In genomic region chr3:195271116-195271858, GRCh38 we compare ENCODE assay signal across 8 cellular contexts. TPM values are rescaled to one million over a fixed set of nuclear protein-coding genes. Genes with fewer than 3 reads are reported as not detected.
DNase-seq lines count a peak whose midpoint lies in the region; ATAC-seq, FAIRE-seq and TF ChIP-seq lines count a peak whose summit lies in the region.

Gene XXYLT1, minus strand, starts transcription at chr3:195271159. Its CDS starts 101 bp downstream, at chr3:195271058.

- peaks cover 14% of the 10 kb centered on the region for H3K4me1 Mint-ChIP-seq in progenitor cell of endocrine pancreas (ENCODE audit: low read depth)

- FAIRE-seq in GM12892 (lab: Jason Lieb, UNC) = peak; percentile 91

- TF ChIP-seq POLR2A in GM12892 (IDR thresholded peaks at IDR 0.05; ENCODE audit: low read depth, low read length) (no peak), upper lobe of left lung (IDR thresholded peaks at IDR 0.05) (peak in 1 of 4 donors; percentile 2)

- no peaks in the 10 kb centered on the region for H3K27me3 Mint-ChIP-seq in progenitor cell of endocrine pancreas

- H3K27ac Mint-ChIP-seq in progenitor cell of endocrine pancreas = peak within 1 kb of the TSS; percentile 86

- H3K4me3 Mint-ChIP-seq in progenitor cell of endocrine pancreas (ENCODE audit: low read depth) = peak within 1 kb of the TSS; percentile 81

- H3K9me3 Mint-ChIP-seq in progenitor cell of endocrine pancreas (ENCODE audit: low read depth) = no peaks in the 10 kb centered on the region

- 0 to 1% methylated on average over 57 to 62 of the region's 62 CpGs for WGBS in heart right ventricle, 2 donors
- 0 to 1% methylated on average over 16 to 37 of the region's 62 CpGs for WGBS in upper lobe of left lung, 2 donors

- intact Hi-C loops in heart right ventricle (cut with DNase I) = loop anchor here in 9 of 10 donors (1.0 to 5.0 kb wide), 4 partner anchors 171 to 252 kb away; partner anchors contain the start of gene ACAP2 (in 1 of the 9)

- TF ChIP-seq EP300 in upper lobe of left lung (IDR thresholded peaks at IDR 0.05) = no peak

- H3K9me3 ChIP-seq in heart right ventricle = no peaks in the 10 kb centered on the region
- no peaks in the 10 kb centered on the region for H3K9me3 ChIP-seq in upper lobe of left lung

- peaks cover 5% of the 10 kb centered on the region for H3K36me3 Mint-ChIP-seq in progenitor cell of endocrine pancreas (ENCODE audit: insufficient read depth)

- H3K36me3 ChIP-seq in heart right ventricle (peaks cover 0 to 15% (median 0%) of the 10 kb centered on the region in 9 donors), upper lobe of left lung (no peaks in the 10 kb centered on the region)

- ATAC-seq in HG02852 (IDR thresholded peaks at IDR 0.05; ENCODE audit: unreplicated experiment) (peak; percentile 85), heart right ventricle (peak; percentile 95 to 98 (median 97)), upper lobe of left lung (ENCODE audit: low FRiP score in 2 of 2) (peak; percentile 97 to 99)

- peak within 1 kb of the TSS; percentile 70 to 98 (median 82) for H3K4me3 ChIP-seq in heart right ventricle
- peak within 1 kb of the TSS; percentile 51 to 96 (median 81) for H3K4me3 ChIP-seq in upper lobe of left lung

- DNase-seq in GM12892 (ENCODE audit: insufficient read length) (peak; percentile 78), NCI-H1436 (lab: John Stamatoyannopoulos, UW) (peak; percentile 93), T follicular helper cell (ENCODE audit: low read depth) (peak; percentile 79), amniotic epithelial cell (ENCODE audit: low read depth) (peak; percentile 73), heart right ventricle (peak; percentile 91 to 93), progenitor cell of endocrine pancreas (ENCODE audit: low spot score, unreplicated experiment) (peak; percentile 87), upper lobe of left lung (peak; percentile 88 to 99)

- peaks cover 8 to 28% (median 23%) of the 10 kb centered on the region in 9 donors for H3K4me1 ChIP-seq in heart right ventricle
- H3K4me1 ChIP-seq in upper lobe of left lung = peaks cover 20 to 27% (median 21%) of the 10 kb centered on the region in 4 donors

- TF ChIP-seq CTCF in heart right ventricle (IDR thresholded peaks at IDR 0.05) = peak; percentile 92 to 98 (median 96)
- TF ChIP-seq CTCF in progenitor cell of endocrine pancreas (IDR thresholded peaks at IDR 0.05; ENCODE audit: unreplicated experiment) = peak; percentile 99
- peak; percentile 86 to 96 (median 93) for TF ChIP-seq CTCF in upper lobe of left lung (IDR thresholded peaks at IDR 0.05)

- H3K27me3 ChIP-seq in heart right ventricle (no peaks in the 10 kb centered on the region), upper lobe of left lung (no peaks in the 10 kb centered on the region)

- H3K27ac ChIP-seq in heart right ventricle = peak within 1 kb of the TSS; percentile 73 to 95 (median 92)
- peak within 1 kb of the TSS; percentile 74 to 87 (median 84) for H3K27ac ChIP-seq in upper lobe of left lung

RNA-seq across cellular contexts. Expression of gene XXYLT1, which starts in this region (rescaled TPM):
- 4.8 TPM for polyA plus RNA-seq in GM12892 (2012; ENCODE audit: missing spikeins)
- total RNA-seq in heart right ventricle (1 to 10 TPM; 2.2 to 7.2 (median 3.6) TPM), progenitor cell of endocrine pancreas (23.7 and 25.4 TPM in 2 replicates), upper lobe of left lung (1 to 10 TPM; 6.3 to 9.6 (median 8.6) TPM)
- polyA plus RNA-seq in heart right ventricle = 1 to 10 TPM; 2.7 to 4.5 TPM

Comparison
In these comparisons a context has a peak if more than half of its experiments do, and no peak if none do; other contexts are left out.
1. Peak in every context shown above with its lines: DNase-seq, ATAC-seq, H3K4me3 ChIP-seq and H3K27ac ChIP-seq.